11 cellular contexts compared by ENCODE assay signal in genomic region chr2:72665448-72665847, GRCh38.
"Had no signal": no experiment of that assay in that cellular context is flagged by ENCODE, and none has a peak within 500 bp of the region (broad histone marks: within the 10 kb centered on the region; RNA-seq: fewer than 3 reads in every experiment).

No MANE protein-coding gene starts in this region.

- FAIRE-seq: H1, H54 had no signal

- H3K4me2 ChIP-seq: GM23338 had no signal

- DNase-seq: GM23248, GOT3, H7, H9, HCEC 1CT, HFFc6 had no signal

- H2AFZ ChIP-seq: GM23248, GM23338 had no signal

- H3K27ac ChIP-seq: GM23248 had no signal

- ATAC-seq: HCT116 had no signal

- H3K4me1 ChIP-seq: HAP-1 had no signal

- H3K9ac ChIP-seq: GM23248 had no signal

- H3K36me3 ChIP-seq: HAP-1 had no signal

- H3K4me3 ChIP-seq: GM23248, GM23338, HAP-1 had no signal
